1 cellular context compared by ENCODE assay signal in the genomic region with DNA sequence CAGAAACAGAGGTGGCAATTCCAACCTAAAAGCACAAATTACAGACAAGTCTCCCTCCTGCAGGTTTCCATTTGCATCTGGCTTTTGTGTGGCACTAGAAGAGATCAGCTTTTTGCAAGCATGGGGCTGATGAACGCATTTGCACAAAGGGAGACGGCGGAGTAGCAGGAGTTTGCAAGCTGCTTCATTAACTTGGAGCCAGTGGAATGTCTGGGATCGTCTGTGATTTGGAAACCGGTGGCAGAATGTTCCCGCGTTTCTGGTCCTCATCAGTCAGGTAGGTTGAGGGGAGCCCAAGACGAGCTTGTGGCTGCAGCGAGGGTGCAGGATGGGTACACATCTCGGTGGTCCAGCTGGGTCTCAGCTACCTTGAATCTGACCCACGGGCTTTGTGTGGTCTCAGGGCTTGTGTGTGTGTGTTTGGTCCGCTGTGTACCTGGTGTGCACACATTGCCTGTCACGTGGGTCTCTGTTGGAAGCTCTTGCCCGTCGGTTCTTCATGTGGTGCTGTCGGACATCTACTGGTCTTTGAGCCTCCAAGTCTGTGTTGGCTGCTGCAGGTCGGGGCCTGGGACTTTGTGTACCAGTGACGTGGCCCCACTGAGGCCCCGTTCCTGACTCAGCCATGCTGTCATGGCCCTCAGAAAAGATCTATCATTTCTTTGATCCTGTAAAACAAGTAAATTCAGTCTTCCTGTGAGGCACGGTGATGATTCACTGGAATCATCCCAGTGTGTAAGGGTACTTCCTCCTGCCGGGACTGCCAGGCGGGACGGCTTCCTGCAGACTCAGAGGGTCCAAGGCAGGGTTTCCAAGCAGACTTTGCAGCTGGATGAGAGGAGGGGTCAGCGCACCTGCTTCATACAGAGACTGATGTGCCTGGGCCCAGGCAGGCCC.
TF ChIP-seq lines count a peak whose summit lies in the region.

No MANE protein-coding gene starts in this region.

TF ChIP-seq in HepG2, 621 proteins besides CTCF, POLR2A, EP300 and RAD21 (continued from another document and continues in another):
- TF ChIP-seq, protein P1, sequence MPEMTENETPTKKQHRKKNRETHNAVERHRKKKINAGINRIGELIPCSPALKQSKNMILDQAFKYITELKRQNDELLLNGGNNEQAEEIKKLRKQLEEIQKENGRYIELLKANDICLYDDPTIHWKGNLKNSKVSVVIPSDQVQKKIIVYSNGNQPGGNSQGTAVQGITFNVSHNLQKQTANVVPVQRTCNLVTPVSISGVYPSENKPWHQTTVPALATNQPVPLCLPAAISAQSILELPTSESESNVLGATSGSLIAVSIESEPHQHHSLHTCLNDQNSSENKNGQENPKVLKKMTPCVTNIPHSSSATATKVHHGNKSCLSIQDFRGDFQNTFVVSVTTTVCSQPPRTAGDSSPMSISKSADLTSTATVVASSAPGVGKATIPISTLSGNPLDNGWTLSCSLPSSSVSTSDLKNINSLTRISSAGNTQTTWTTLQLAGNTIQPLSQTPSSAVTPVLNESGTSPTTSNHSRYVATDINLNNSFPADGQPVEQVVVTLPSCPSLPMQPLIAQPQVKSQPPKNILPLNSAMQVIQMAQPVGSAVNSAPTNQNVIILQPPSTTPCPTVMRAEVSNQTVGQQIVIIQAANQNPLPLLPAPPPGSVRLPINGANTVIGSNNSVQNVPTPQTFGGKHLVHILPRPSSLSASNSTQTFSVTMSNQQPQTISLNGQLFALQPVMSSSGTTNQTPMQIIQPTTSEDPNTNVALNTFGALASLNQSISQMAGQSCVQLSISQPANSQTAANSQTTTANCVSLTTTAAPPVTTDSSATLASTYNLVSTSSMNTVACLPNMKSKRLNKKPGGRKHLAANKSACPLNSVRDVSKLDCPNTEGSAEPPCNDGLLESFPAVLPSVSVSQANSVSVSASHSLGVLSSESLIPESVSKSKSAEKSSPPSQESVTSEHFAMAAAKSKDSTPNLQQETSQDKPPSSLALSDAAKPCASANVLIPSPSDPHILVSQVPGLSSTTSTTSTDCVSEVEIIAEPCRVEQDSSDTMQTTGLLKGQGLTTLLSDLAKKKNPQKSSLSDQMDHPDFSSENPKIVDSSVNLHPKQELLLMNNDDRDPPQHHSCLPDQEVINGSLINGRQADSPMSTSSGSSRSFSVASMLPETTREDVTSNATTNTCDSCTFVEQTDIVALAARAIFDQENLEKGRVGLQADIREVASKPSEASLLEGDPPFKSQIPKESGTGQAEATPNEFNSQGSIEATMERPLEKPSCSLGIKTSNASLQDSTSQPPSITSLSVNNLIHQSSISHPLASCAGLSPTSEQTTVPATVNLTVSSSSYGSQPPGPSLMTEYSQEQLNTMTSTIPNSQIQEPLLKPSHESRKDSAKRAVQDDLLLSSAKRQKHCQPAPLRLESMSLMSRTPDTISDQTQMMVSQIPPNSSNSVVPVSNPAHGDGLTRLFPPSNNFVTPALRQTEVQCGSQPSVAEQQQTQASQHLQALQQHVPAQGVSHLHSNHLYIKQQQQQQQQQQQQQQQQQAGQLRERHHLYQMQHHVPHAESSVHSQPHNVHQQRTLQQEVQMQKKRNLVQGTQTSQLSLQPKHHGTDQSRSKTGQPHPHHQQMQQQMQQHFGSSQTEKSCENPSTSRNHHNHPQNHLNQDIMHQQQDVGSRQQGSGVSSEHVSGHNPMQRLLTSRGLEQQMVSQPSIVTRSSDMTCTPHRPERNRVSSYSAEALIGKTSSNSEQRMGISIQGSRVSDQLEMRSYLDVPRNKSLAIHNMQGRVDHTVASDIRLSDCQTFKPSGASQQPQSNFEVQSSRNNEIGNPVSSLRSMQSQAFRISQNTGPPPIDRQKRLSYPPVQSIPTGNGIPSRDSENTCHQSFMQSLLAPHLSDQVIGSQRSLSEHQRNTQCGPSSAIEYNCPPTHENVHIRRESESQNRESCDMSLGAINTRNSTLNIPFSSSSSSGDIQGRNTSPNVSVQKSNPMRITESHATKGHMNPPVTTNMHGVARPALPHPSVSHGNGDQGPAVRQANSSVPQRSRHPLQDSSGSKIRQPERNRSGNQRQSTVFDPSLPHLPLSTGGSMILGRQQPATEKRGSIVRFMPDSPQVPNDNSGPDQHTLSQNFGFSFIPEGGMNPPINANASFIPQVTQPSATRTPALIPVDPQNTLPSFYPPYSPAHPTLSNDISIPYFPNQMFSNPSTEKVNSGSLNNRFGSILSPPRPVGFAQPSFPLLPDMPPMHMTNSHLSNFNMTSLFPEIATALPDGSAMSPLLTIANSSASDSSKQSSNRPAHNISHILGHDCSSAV (CRISPR knock-in tag; IDR thresholded peaks at IDR 0.05; ENCODE audit: borderline replicate concordance): no peak
- TF ChIP-seq HOXA5 (CRISPR knock-in tag; IDR thresholded peaks at IDR 0.05) (no peak), U2AF1 (optimal IDR thresholded peaks at IDR 0.05; ENCODE audit: low read depth, low read length) (no peak), SOX6 (IDR thresholded peaks at IDR 0.05) (no peak), SOX6 (CRISPR knock-in tag; IDR thresholded peaks at IDR 0.05) (no peak), REL (CRISPR knock-in tag; conservative IDR thresholded peaks at IDR 0.05) (no peak), RNF2 (conservative IDR thresholded peaks at IDR 0.05; ENCODE audit: low read depth) (no peak), SUZ12 (IDR thresholded peaks at IDR 0.05; ENCODE audit: low read depth, low read length) (no peak), BCL6 (CRISPR knock-in tag; IDR thresholded peaks at IDR 0.05) (no peak), ZNF570 (CRISPR knock-in tag; IDR thresholded peaks at IDR 0.05; ENCODE audit: borderline replicate concordance) (no peak), ATAD3A (CRISPR knock-in tag; IDR thresholded peaks at IDR 0.05) (no peak), GATAD2A (CRISPR knock-in tag; IDR thresholded peaks at IDR 0.05) (no peak), RARG (CRISPR knock-in tag; IDR thresholded peaks at IDR 0.05; ENCODE audit: low read depth) (no peak), NCOA1 (CRISPR knock-in tag; IDR thresholded peaks at IDR 0.05) (no peak), ETV5 (CRISPR knock-in tag; IDR thresholded peaks at IDR 0.05; ENCODE audit: borderline replicate concordance) (peak; percentile 81; the same call in 1 of the 2 replicates), GABPA (IDR thresholded peaks at IDR 0.05; ENCODE audit: low read depth, low read length) (no peak), GABPA (CRISPR knock-in tag; IDR thresholded peaks at IDR 0.05; ENCODE audit: low read depth) (peak; percentile 60), ZNF549 (CRISPR knock-in tag; IDR thresholded peaks at IDR 0.05) (no peak), CBX5 (CRISPR knock-in tag; IDR thresholded peaks at IDR 0.05; ENCODE audit: borderline replicate concordance) (no peak), ZNF354B (CRISPR knock-in tag; IDR thresholded peaks at IDR 0.05) (no peak), BRD4 (CRISPR knock-in tag; IDR thresholded peaks at IDR 0.05) (no peak), ZBTB1 (CRISPR knock-in tag; IDR thresholded peaks at IDR 0.05; ENCODE audit: borderline replicate concordance) (no peak), ATF1 (CRISPR knock-in tag; IDR thresholded peaks at IDR 0.05) (no peak), ZNF24 (IDR thresholded peaks at IDR 0.05) (no peak), POLR2AphosphoS5 (IDR thresholded peaks at IDR 0.05; ENCODE audit: low read depth, low read length) (no peak), GZF1 (CRISPR knock-in tag; IDR thresholded peaks at IDR 0.05) (no peak), U2AF2 (IDR thresholded peaks at IDR 0.05; ENCODE audit: low read depth, low read length) (no peak), SAP130 (CRISPR knock-in tag; IDR thresholded peaks at IDR 0.05; ENCODE audit: low read depth) (peak; percentile 66), FOXC1 (CRISPR knock-in tag; IDR thresholded peaks at IDR 0.05; ENCODE audit: borderline replicate concordance) (no peak), TCF7L2 (IDR thresholded peaks at IDR 0.05; ENCODE audit: low read depth, low read length) (no peak), SAFB2 (CRISPR knock-in tag; IDR thresholded peaks at IDR 0.05; ENCODE audit: borderline replicate concordance, low read depth) (no peak), NFRKB (IDR thresholded peaks at IDR 0.05) (no peak), ELF1 (CRISPR knock-in tag; IDR thresholded peaks at IDR 0.05) (no peak), ZNF484 (CRISPR knock-in tag; IDR thresholded peaks at IDR 0.05; ENCODE audit: borderline replicate concordance, low read depth) (no peak), MED13 (CRISPR knock-in tag; IDR thresholded peaks at IDR 0.05) (no peak)
- TF ChIP-seq, protein P2, sequence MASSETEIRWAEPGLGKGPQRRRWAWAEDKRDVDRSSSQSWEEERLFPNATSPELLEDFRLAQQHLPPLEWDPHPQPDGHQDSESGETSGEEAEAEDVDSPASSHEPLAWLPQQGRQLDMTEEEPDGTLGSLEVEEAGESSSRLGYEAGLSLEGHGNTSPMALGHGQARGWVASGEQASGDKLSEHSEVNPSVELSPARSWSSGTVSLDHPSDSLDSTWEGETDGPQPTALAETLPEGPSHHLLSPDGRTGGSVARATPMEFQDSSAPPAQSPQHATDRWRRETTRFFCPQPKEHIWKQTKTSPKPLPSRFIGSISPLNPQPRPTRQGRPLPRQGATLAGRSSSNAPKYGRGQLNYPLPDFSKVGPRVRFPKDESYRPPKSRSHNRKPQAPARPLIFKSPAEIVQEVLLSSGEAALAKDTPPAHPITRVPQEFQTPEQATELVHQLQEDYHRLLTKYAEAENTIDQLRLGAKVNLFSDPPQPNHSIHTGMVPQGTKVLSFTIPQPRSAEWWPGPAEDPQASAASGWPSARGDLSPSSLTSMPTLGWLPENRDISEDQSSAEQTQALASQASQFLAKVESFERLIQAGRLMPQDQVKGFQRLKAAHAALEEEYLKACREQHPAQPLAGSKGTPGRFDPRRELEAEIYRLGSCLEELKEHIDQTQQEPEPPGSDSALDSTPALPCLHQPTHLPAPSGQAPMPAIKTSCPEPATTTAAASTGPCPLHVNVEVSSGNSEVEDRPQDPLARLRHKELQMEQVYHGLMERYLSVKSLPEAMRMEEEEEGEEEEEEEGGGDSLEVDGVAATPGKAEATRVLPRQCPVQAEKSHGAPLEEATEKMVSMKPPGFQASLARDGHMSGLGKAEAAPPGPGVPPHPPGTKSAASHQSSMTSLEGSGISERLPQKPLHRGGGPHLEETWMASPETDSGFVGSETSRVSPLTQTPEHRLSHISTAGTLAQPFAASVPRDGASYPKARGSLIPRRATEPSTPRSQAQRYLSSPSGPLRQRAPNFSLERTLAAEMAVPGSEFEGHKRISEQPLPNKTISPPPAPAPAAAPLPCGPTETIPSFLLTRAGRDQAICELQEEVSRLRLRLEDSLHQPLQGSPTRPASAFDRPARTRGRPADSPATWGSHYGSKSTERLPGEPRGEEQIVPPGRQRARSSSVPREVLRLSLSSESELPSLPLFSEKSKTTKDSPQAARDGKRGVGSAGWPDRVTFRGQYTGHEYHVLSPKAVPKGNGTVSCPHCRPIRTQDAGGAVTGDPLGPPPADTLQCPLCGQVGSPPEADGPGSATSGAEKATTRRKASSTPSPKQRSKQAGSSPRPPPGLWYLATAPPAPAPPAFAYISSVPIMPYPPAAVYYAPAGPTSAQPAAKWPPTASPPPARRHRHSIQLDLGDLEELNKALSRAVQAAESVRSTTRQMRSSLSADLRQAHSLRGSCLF (CRISPR knock-in tag; IDR thresholded peaks at IDR 0.05; ENCODE audit: borderline replicate concordance): no peak
- TF ChIP-seq, protein P3, sequence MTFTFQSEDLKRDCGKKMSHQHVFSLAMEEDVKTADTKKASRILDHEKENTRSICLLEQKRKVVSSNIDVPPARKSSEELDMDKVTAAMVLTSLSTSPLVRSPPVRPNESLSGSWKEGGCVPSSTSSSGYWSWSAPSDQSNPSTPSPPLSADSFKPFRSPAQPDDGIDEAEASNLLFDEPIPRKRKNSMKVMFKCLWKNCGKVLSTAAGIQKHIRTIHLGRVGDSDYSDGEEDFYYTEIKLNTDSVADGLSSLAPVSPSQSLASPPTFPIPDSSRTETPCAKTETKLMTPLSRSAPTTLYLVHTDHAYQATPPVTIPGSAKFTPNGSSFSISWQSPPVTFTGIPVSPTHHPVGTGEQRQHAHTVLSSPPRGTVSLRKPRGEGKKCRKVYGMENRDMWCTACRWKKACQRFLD (CRISPR knock-in tag; IDR thresholded peaks at IDR 0.05; ENCODE audit: borderline replicate concordance): no peak
- TF ChIP-seq, protein P4, sequence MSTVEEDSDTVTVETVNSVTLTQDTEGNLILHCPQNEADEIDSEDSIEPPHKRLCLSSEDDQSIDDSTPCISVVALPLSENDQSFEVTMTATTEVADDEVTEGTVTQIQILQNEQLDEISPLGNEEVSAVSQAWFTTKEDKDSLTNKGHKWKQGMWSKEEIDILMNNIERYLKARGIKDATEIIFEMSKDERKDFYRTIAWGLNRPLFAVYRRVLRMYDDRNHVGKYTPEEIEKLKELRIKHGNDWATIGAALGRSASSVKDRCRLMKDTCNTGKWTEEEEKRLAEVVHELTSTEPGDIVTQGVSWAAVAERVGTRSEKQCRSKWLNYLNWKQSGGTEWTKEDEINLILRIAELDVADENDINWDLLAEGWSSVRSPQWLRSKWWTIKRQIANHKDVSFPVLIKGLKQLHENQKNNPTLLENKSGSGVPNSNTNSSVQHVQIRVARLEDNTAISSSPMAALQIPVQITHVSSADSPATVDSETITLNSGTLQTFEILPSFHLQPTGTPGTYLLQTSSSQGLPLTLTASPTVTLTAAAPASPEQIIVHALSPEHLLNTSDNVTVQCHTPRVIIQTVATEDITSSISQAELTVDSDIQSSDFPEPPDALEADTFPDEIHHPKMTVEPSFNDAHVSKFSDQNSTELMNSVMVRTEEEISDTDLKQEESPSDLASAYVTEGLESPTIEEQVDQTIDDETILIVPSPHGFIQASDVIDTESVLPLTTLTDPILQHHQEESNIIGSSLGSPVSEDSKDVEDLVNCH (CRISPR knock-in tag; IDR thresholded peaks at IDR 0.05): no peak
- TF ChIP-seq, protein P5, sequence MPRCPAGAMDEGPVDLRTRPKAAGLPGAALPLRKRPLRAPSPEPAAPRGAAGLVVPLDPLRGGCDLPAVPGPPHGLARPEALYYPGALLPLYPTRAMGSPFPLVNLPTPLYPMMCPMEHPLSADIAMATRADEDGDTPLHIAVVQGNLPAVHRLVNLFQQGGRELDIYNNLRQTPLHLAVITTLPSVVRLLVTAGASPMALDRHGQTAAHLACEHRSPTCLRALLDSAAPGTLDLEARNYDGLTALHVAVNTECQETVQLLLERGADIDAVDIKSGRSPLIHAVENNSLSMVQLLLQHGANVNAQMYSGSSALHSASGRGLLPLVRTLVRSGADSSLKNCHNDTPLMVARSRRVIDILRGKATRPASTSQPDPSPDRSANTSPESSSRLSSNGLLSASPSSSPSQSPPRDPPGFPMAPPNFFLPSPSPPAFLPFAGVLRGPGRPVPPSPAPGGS (CRISPR knock-in tag; IDR thresholded peaks at IDR 0.05): no peak
- TF ChIP-seq, protein P6, sequence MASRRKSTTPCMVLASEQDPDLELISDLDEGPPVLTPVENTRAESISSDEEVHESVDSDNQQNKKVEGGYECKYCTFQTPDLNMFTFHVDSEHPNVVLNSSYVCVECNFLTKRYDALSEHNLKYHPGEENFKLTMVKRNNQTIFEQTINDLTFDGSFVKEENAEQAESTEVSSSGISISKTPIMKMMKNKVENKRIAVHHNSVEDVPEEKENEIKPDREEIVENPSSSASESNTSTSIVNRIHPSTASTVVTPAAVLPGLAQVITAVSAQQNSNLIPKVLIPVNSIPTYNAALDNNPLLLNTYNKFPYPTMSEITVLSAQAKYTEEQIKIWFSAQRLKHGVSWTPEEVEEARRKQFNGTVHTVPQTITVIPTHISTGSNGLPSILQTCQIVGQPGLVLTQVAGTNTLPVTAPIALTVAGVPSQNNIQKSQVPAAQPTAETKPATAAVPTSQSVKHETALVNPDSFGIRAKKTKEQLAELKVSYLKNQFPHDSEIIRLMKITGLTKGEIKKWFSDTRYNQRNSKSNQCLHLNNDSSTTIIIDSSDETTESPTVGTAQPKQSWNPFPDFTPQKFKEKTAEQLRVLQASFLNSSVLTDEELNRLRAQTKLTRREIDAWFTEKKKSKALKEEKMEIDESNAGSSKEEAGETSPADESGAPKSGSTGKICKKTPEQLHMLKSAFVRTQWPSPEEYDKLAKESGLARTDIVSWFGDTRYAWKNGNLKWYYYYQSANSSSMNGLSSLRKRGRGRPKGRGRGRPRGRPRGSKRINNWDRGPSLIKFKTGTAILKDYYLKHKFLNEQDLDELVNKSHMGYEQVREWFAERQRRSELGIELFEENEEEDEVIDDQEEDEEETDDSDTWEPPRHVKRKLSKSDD (CRISPR knock-in tag; IDR thresholded peaks at IDR 0.05; ENCODE audit: low read depth): no peak
